Comparison of ENCODE assay signal across 1 cellular context in the genomic region with DNA sequence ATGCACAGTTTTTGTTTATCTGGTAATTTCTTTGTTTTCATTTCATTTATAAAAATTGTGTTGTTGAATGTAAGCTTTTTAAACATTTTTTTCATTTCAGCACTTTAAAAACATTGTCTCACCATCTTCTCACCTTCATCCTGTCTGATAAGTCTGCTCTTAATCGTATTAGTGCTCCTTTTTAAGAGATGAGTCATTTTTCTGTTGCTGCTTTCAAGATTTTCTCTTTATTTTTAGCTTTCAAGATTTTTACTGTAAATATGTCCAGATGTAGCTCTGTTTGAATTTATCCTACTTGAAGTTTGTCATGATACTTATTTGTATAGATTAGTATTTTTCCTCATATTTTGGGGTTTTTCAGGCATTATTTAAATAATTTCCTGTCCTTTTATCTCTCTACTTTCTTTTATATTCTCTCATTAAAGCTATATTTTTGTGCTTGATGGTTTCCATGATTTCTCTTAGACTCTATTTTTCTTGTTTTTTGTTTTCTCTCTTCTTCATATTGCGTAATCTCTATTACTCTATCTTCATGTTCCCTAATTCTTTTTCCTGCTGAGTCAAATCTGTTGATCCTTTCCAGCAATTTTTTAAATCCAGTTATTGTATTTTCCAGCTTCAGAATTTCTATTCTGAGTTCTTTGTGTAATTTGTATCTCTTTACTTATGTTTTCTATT.
TF ChIP-seq lines count a peak whose summit lies in the region.

No MANE protein-coding gene starts in this region.

TF ChIP-seq in SK-N-SH treated with all-trans-retinoic acid at 6 μM for 48 hours, 23 proteins besides CTCF, POLR2A, EP300 and RAD21 (continued from another document):
- no peak for TF ChIP-seq PPARA (CRISPR knock-in tag; IDR thresholded peaks at IDR 0.05; ENCODE audit: borderline replicate concordance)
